8 cellular contexts compared by ENCODE assay signal in the genomic region with DNA sequence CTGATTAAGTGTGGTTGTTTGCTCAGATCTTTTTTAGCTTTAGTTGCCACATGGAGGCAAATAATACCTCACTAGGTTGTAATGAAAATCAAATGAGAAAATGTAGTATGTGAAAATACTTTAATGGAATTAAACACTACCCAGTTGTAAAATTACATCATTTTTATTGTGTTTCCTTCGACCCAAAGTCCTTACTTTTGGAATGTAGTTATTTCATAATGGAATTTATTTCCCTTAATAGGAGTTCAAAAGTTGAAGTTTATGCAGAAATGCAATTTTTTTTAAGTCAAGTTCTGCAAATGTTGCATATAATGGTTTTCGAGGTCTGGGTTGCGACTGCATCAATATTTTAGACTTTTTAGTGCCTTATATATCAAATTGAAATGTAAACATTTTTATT. TPM values are rescaled to one million over a fixed set of nuclear protein-coding genes. Genes with fewer than 3 reads are reported as not detected.
DNase-seq lines count a peak whose midpoint lies in the region; ATAC-seq and TF ChIP-seq lines count a peak whose summit lies in the region.

No MANE protein-coding gene starts in this region.

- H3K36me3 ChIP-seq in MM.1S (replicated peaks; ENCODE audit: insufficient read depth, low read length) (peaks cover 8% of the 10 kb centered on the region), neural cell (ENCODE audit: insufficient read depth, low read length) (no peaks in the 10 kb centered on the region)

- TF ChIP-seq RAD21 in neural cell (conservative IDR thresholded peaks at IDR 0.05), result no peak

- H3K79me2 ChIP-seq in MM.1S (ENCODE audit: low read length) (peaks cover 46% of the 10 kb centered on the region), neural cell (replicated peaks; ENCODE audit: insufficient read depth, low read length) (peaks cover 87% of the 10 kb centered on the region)

- H3F3A ChIP-seq in MM.1S (ENCODE audit: insufficient read depth, low read length), result peaks cover 21% of the 10 kb centered on the region
- H3F3A ChIP-seq in neural cell (ENCODE audit: insufficient read depth, low read length, poor library complexity, severe bottlenecking), result peaks cover 6% of the 10 kb centered on the region

- no peak for TF ChIP-seq CTCF in MM.1S (IDR thresholded peaks at IDR 0.05; ENCODE audit: low read length)
- TF ChIP-seq CTCF in dorsolateral prefrontal cortex (IDR thresholded peaks at IDR 0.05 in 54 of 56, conservative IDR thresholded peaks at IDR 0.05 in 2 of 56; ENCODE audit: low read depth in 1 of 56, partially characterized antibody in 56 of 56), result no peak
- TF ChIP-seq CTCF in neural cell (IDR thresholded peaks at IDR 0.05; ENCODE audit: poor library complexity, severe bottlenecking), result no peak

- H3K4me2 ChIP-seq in MM.1S (ENCODE audit: low read depth, low read length), result peak overlapping the region; percentile 58
- H3K4me2 ChIP-seq in neural cell (ENCODE audit: low read length), result peak overlapping the region; percentile 84

- H4K20me1 ChIP-seq in MM.1S (ENCODE audit: insufficient read depth, low read length) (peaks cover 22% of the 10 kb centered on the region; the same call in 1 of the 2 replicates), neural cell (ENCODE audit: insufficient read depth) (peaks cover 74% of the 10 kb centered on the region)

- no peak for ATAC-seq in GM21528 (IDR thresholded peaks at IDR 0.05; ENCODE audit: low FRiP score, unreplicated experiment)
- ATAC-seq in GM18861 (IDR thresholded peaks at IDR 0.05; ENCODE audit: unreplicated experiment), result no peak

- H3K4me3 ChIP-seq in MM.1S (ENCODE audit: low read length), result peak overlapping the region; percentile 93
- peak overlapping the region in 58 of 59 donors; percentile 52 to 90 (median 80) for H3K4me3 ChIP-seq in dorsolateral prefrontal cortex
- H3K4me3 ChIP-seq in neural cell (ENCODE audit: low read length), result peak overlapping the region; percentile 78

- H3K9me2 ChIP-seq in MM.1S (replicated peaks; ENCODE audit: insufficient read depth, low read length), result no peaks in the 10 kb centered on the region
- H3K9me2 ChIP-seq in neural cell (ENCODE audit: insufficient read depth, low read length), result no peaks in the 10 kb centered on the region

- H3K9me3 ChIP-seq in MM.1S (replicated peaks; ENCODE audit: insufficient read depth, low read length) (no peaks in the 10 kb centered on the region), neural cell (ENCODE audit: low read length) (no peaks in the 10 kb centered on the region)

- H3K27me3 ChIP-seq in MM.1S (replicated peaks; ENCODE audit: insufficient read depth, low read length) (no peaks in the 10 kb centered on the region), dorsolateral prefrontal cortex (no peaks in the 10 kb centered on the region), neural cell (ENCODE audit: insufficient read depth, low read depth, low read length) (no peaks in the 10 kb centered on the region)

- H3K27ac ChIP-seq in MM.1S (ENCODE audit: low read length) (no peak overlapping the region), dorsolateral prefrontal cortex (peak overlapping the region in 50 of 59 donors; percentile 83 to 97 (median 94)), neural cell (ENCODE audit: low read length) (peak overlapping the region; percentile 71)

- peak overlapping the region; percentile 96; the same call in 1 of the 2 replicates for H3K9ac ChIP-seq in MM.1S (ENCODE audit: low read length)
- H3K9ac ChIP-seq in neural cell (ENCODE audit: low read length), result peak overlapping the region; percentile 77

- TF ChIP-seq EP300 in neural cell (conservative IDR thresholded peaks at IDR 0.05; ENCODE audit: poor library complexity, severe bottlenecking), result no peak

- H2AFZ ChIP-seq in MM.1S (ENCODE audit: low read length) (no peak overlapping the region), neural cell (ENCODE audit: low read depth, low read length) (no peak overlapping the region)

- peaks cover 17% of the 10 kb centered on the region for H3K4me1 ChIP-seq in MM.1S (ENCODE audit: low read length)

- intact Hi-C loops in dorsolateral prefrontal cortex (cut with DNase I), result loop anchor here (10.0 kb wide), 2 partner anchors 107 to 243 kb away; a partner anchor contains a TSS

- DNase-seq in CD1c-positive myeloid dendritic cell (ENCODE audit: extremely low spot score) (peak; percentile 31), MM.1S (no peak), dorsolateral prefrontal cortex (no peak), Kasumi-1 (lab: John Stamatoyannopoulos, UW) (no peak), AG08395 (ENCODE audit: low spot score) (no peak)

TF ChIP-seq in neural cell, 6 proteins besides CTCF, POLR2A, EP300 and RAD21:
- TF ChIP-seq POLR2AphosphoS5 (IDR thresholded peaks at IDR 0.05), result no peak
- no peak for TF ChIP-seq TAF1 (IDR thresholded peaks at IDR 0.05; ENCODE audit: low read depth)
- no peak for TF ChIP-seq SMC3 (conservative IDR thresholded peaks at IDR 0.05; ENCODE audit: poor library complexity)
- TF ChIP-seq EZH2 (IDR thresholded peaks at IDR 0.05; ENCODE audit: borderline replicate concordance, insufficient read depth, low read length, poor library complexity, severe bottlenecking), result no peak
- TF ChIP-seq, protein P1, sequence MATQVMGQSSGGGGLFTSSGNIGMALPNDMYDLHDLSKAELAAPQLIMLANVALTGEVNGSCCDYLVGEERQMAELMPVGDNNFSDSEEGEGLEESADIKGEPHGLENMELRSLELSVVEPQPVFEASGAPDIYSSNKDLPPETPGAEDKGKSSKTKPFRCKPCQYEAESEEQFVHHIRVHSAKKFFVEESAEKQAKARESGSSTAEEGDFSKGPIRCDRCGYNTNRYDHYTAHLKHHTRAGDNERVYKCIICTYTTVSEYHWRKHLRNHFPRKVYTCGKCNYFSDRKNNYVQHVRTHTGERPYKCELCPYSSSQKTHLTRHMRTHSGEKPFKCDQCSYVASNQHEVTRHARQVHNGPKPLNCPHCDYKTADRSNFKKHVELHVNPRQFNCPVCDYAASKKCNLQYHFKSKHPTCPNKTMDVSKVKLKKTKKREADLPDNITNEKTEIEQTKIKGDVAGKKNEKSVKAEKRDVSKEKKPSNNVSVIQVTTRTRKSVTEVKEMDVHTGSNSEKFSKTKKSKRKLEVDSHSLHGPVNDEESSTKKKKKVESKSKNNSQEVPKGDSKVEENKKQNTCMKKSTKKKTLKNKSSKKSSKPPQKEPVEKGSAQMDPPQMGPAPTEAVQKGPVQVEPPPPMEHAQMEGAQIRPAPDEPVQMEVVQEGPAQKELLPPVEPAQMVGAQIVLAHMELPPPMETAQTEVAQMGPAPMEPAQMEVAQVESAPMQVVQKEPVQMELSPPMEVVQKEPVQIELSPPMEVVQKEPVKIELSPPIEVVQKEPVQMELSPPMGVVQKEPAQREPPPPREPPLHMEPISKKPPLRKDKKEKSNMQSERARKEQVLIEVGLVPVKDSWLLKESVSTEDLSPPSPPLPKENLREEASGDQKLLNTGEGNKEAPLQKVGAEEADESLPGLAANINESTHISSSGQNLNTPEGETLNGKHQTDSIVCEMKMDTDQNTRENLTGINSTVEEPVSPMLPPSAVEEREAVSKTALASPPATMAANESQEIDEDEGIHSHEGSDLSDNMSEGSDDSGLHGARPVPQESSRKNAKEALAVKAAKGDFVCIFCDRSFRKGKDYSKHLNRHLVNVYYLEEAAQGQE (IDR thresholded peaks at IDR 0.05; ENCODE audit: borderline replicate concordance), result no peak
- no peak for TF ChIP-seq MXI1 (conservative IDR thresholded peaks at IDR 0.05; ENCODE audit: poor library complexity, severe bottlenecking)

RNA-seq across cellular contexts. Expression of a gene that starts 31.0 kb away (rescaled TPM):
- total RNA-seq in dorsolateral prefrontal cortex, result 100 to 1,000 TPM in 26 of 120 experiments, 10 to 100 TPM in 94; 61.1 to 127 (median 93.1) TPM
- 87.5 and 103 TPM in 2 replicates for polyA plus RNA-seq in neural cell
- 366 and 415 TPM in 2 replicates for polyA minus RNA-seq in neural cell
